ENCODE assay signal across 8 cellular contexts in the genomic region with DNA sequence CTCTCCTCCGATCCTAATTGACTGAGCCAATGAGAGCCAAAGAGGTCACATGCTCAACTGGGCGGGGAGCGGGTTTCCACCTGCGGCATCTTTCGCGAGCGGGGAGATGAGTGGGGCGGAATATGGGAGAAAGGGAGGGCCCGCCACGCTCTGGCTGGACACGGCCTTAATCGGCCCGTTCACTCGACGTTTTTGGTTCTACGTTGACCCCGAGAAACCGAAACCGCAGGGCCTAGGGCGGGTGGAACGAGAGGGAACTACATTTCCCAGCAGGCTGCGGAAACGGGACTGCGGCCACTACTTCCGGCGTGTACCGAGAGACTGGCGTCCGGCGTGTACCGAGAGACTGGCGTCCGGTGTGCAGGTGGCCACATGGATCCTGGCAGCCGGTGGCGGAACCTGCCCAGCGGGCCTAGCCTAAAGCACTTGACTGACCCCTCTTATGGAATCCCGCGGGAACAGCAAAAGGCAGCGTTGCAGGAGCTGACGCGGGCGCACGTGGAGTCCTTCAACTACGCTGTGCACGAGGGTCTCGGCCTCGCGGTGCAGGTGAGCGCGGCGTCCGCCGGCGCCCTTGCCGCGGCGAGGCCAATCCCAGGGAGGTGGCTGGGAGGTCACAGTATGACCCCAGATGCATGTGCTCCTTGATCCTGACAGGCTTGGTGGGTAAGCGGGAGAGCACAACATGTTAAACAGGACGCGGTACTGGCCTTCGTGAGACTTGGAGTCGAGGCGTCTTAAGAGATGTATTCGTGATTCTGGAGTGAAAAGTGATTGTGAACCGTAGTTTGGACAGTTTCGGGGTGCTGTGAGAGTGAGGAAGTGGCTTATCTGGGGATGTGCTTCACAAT. TPM values are rescaled to one million over a fixed set of nuclear protein-coding genes. Genes with fewer than 3 reads are reported as not detected.
DNase-seq lines count a peak whose midpoint lies in the region; ATAC-seq and TF ChIP-seq lines count a peak whose summit lies in the region.

Gene POLR1B, plus strand, starts transcription at position 343 of the 851 bp plus-strand sequence. Its CDS starts 30 bp downstream, at position 373.

- H3K27me3 ChIP-seq in IMR-90 (ENCODE audit: control insufficient read depth, insufficient read depth, low read length) (no peaks in the 10 kb centered on the region), PC-3 (ENCODE audit: low read length) (no peaks in the 10 kb centered on the region), esophagus squamous epithelium (no peaks in the 10 kb centered on the region), muscle layer of duodenum (ENCODE audit: low read depth, low read length) (no peaks in the 10 kb centered on the region)

- H3K36me3 ChIP-seq in IMR-90 (ENCODE audit: control insufficient read depth, insufficient read depth, low read length) = no peaks in the 10 kb centered on the region
- peaks cover 12% of the 10 kb centered on the region for H3K36me3 ChIP-seq in PC-3 (ENCODE audit: low read depth, low read length)
- H3K36me3 ChIP-seq in esophagus squamous epithelium = peaks cover 0 to 17% (median 0%) of the 10 kb centered on the region in 3 donors
- H3K36me3 ChIP-seq in muscle layer of duodenum (ENCODE audit: control insufficient read depth in 1 of 2, insufficient read depth in 2 of 2, low read length in 2 of 2) = peaks cover 9 to 11% of the 10 kb centered on the region in 2 donors

- H3K9ac ChIP-seq in IMR-90 (ENCODE audit: low read depth, low read length) (peak within 1 kb of the TSS; percentile 71), PC-3 (ENCODE audit: low read length) (peak within 1 kb of the TSS; percentile 89)

- H3K18ac ChIP-seq in IMR-90 (ENCODE audit: low read depth, low read length) = peak within 1 kb of the TSS; percentile 70

- POLR2A ChIA-PET in IMR-90 (lab: Charles Lee; ENCODE audit: unreplicated experiment) (no interaction called here), PC-3 (lab: Charles Lee; ENCODE audit: unreplicated experiment) (no interaction called here)

- H3K9me1 ChIP-seq in IMR-90 (ENCODE audit: insufficient read depth, low read length) = 0 out of 2 replicates have a peak, but pooled peaks cover 2% of the 10 kb centered on the region

- peak; percentile 72 for ATAC-seq in GM21576 (IDR thresholded peaks at IDR 0.05; ENCODE audit: unreplicated experiment)
- peak; percentile 87 for ATAC-seq in IMR-90 (ENCODE audit: low read depth)
- peak; percentile 88 for ATAC-seq in PC-3

- peak; percentile 94 for DNase-seq in DMS53 treated with DMSO at 0.1 percent for 48 hours (lab: John Stamatoyannopoulos, UW; ENCODE audit: unreplicated experiment)
- peak; percentile 78 for DNase-seq in IMR-90
- DNase-seq in PC-3 = peak; percentile 89
- DNase-seq in activated T-cell treated with anti-CD3 and anti-CD28 coated beads, Interleukin-2, amount 50 U/mL, for 48 hours = peak; percentile 89
- peak; percentile 68 for DNase-seq in esophagus squamous epithelium (lab: John Stamatoyannopoulos, UW)
- DNase-seq in stimulated activated CD8-positive, alpha-beta memory T cell treated with anti-CD3 and anti-CD28 coated beads, Interleukin-7, amount 100 ng/mL, for 4 hours (ENCODE audit: low read depth in 2 of 2) = peak; percentile 67 to 68

- in situ Hi-C loops in IMR-90 (cut with MboI; ENCODE audit: low sequenced_read_pairs) = no loop called here

- H3K4me1 ChIP-seq in IMR-90 (ENCODE audit: control insufficient read depth, insufficient read depth, low read length) (no peaks in the 10 kb centered on the region), PC-3 (ENCODE audit: insufficient read depth, low read length) (peaks cover 16% of the 10 kb centered on the region), esophagus squamous epithelium (peaks cover 16 to 36% (median 23%) of the 10 kb centered on the region in 3 donors), muscle layer of duodenum (ENCODE audit: control insufficient read depth in 1 of 2, insufficient read depth in 2 of 2, low read length in 2 of 2) (peaks cover 0 to 11% of the 10 kb centered on the region in 2 donors)

- TF ChIP-seq CTCF in IMR-90 (conservative IDR thresholded peaks at IDR 0.05; ENCODE audit: low read depth, low read length) (no peak), PC-3 (conservative IDR thresholded peaks at IDR 0.05; ENCODE audit: low read depth, low read length) (no peak), esophagus squamous epithelium (IDR thresholded peaks at IDR 0.05) (peak in 1 of 6 experiments; percentile 21)

- H3K27ac ChIP-seq in IMR-90 (ENCODE audit: insufficient read depth, low read length) (peak within 1 kb of the TSS; percentile 80), PC-3 (ENCODE audit: low read length) (peak within 1 kb of the TSS; percentile 79), esophagus squamous epithelium (peak within 1 kb of the TSS; percentile 86 to 95 (median 94)), muscle layer of duodenum (ENCODE audit: low read length) (peak within 1 kb of the TSS; percentile 94)

- H3K9me3 ChIP-seq in IMR-90 (ENCODE audit: control insufficient read depth, insufficient read depth, low read length) (no peaks in the 10 kb centered on the region), PC-3 (ENCODE audit: low read length) (no peaks in the 10 kb centered on the region), esophagus squamous epithelium (no peaks in the 10 kb centered on the region), muscle layer of duodenum (ENCODE audit: control insufficient read depth in 1 of 2, low read length in 2 of 2) (no peaks in the 10 kb centered on the region)

- H3K4ac ChIP-seq in IMR-90 (ENCODE audit: low read depth, low read length) = peak within 1 kb of the TSS; percentile 77

- H4K20me1 ChIP-seq in IMR-90 (ENCODE audit: insufficient read depth, low read length) (no peaks in the 10 kb centered on the region), PC-3 (ENCODE audit: low read length) (peaks cover 16% of the 10 kb centered on the region)

- peak within 1 kb of the TSS; percentile 87 for H3K23ac ChIP-seq in IMR-90 (ENCODE audit: low read depth, low read length)

- H2AFZ ChIP-seq in IMR-90 (replicated peaks; ENCODE audit: low read length, poor library complexity) (peak within 1 kb of the TSS; percentile 99), PC-3 (ENCODE audit: low read length) (peak within 1 kb of the TSS; percentile 99)

- peak within 1 kb of the TSS; percentile 82 for H2BK5ac ChIP-seq in IMR-90 (ENCODE audit: low read depth, low read length, poor library complexity, severe bottlenecking)

- no peak for TF ChIP-seq RAD21 in IMR-90 (IDR thresholded peaks at IDR 0.05; ENCODE audit: low read length)

- peak within 1 kb of the TSS; percentile 76 for H3K4me3 ChIP-seq in IMR-90 (ENCODE audit: insufficient read depth, low read depth, low read length)
- peak within 1 kb of the TSS; percentile 84 for H3K4me3 ChIP-seq in PC-3 (ENCODE audit: low read length)
- H3K4me3 ChIP-seq in esophagus squamous epithelium = peak within 1 kb of the TSS; percentile 58 to 93 (median 77)
- H3K4me3 ChIP-seq in muscle layer of duodenum (ENCODE audit: low read depth in 1 of 2, low read length in 2 of 2) = peak within 1 kb of the TSS; percentile 98 to 100

- CTCF ChIA-PET in IMR-90 (lab: Yijun Ruan, JAX) (no interaction called here), PC-3 (lab: Charles Lee) (no interaction called here)

- H3K9me2 ChIP-seq in PC-3 (replicated peaks; ENCODE audit: low read length) = no peaks in the 10 kb centered on the region

- BruUV-seq in IMR-90 (replicated peaks; lab: Mats Ljungman, UMichigan) (no TSS peak), PC-3 (replicated peaks; lab: Mats Ljungman, UMichigan) (TSS peak; percentile 47)

- H2AK5ac ChIP-seq in IMR-90 (ENCODE audit: low read depth, low read length) = peak within 1 kb of the TSS; percentile 46

- peak within 1 kb of the TSS; percentile 95 to 96 for H4K8ac ChIP-seq in IMR-90 (ENCODE audit: low read depth in 2 of 2, low read length in 2 of 2)

- H3K4me2 ChIP-seq in IMR-90 (ENCODE audit: low read depth, low read length) (peak within 1 kb of the TSS; percentile 96), PC-3 (ENCODE audit: low read length) (peak within 1 kb of the TSS; percentile 85)

- peak within 1 kb of the TSS; percentile 75 for H3K56ac ChIP-seq in IMR-90 (ENCODE audit: extremely low read depth, insufficient read depth, low read length)

- peaks cover 50% of the 10 kb centered on the region for H3K79me2 ChIP-seq in PC-3 (ENCODE audit: low read length)

- H4K91ac ChIP-seq in IMR-90 (ENCODE audit: insufficient read depth, low read depth, low read length) = peak within 1 kb of the TSS; percentile 92

- H3K79me1 ChIP-seq in IMR-90 (ENCODE audit: low read depth in 1 of 2, low read length in 2 of 2) = peaks cover 13 to 35% of the 10 kb centered on the region in 2 experiments

- TF ChIP-seq POLR2A in IMR-90 (IDR thresholded peaks at IDR 0.05; ENCODE audit: low read depth, low read length) (no peak), esophagus squamous epithelium (IDR thresholded peaks at IDR 0.05) (no peak)

- peak within 1 kb of the TSS; percentile 66 for H3K14ac ChIP-seq in IMR-90 (replicated peaks; ENCODE audit: low read depth, low read length)

- peak within 1 kb of the TSS; percentile 85 for H4K5ac ChIP-seq in IMR-90 (ENCODE audit: low read depth, low read length)

- H2AK9ac ChIP-seq in IMR-90 (replicated peaks; ENCODE audit: low read depth, low read length, poor library complexity) = peak within 1 kb of the TSS; percentile 76

- WGBS in IMR-90 (ENCODE audit: extremely low coverage in 2 of 2, insufficient read length in 1 of 2), 2 experiments = 2% methylated on average over 41 of the region's 66 CpGs; no CpG with 5 or more reads in 1 of the 2 experiments
- WGBS in esophagus squamous epithelium, 2 donors = 0 to 2% methylated on average over 24 to 29 of the region's 66 CpGs

- no peaks in the 10 kb centered on the region for H3F3A ChIP-seq in PC-3 (ENCODE audit: low read length, unreplicated experiment)

- peak within 1 kb of the TSS; percentile 82 for H2BK20ac ChIP-seq in IMR-90 (ENCODE audit: low read depth, low read length)

- H2BK120ac ChIP-seq in IMR-90 (ENCODE audit: low read depth, low read length) = peak within 1 kb of the TSS; percentile 96

- intact Hi-C loops in IMR-90 (cut with micrococcal nuclease) = loop anchor here (2.0 to 5.0 kb wide), 2 partner anchors 62 to 285 kb away; partner anchors contain the start of gene ZC3H8
- intact Hi-C loops in PC-3 (cut with micrococcal nuclease) = loop anchor here (1.0 kb wide), 1 partner anchor 61 kb away; no protein-coding TSS in a partner anchor
- intact Hi-C loops in esophagus squamous epithelium (cut with DNase I) = no loop called here

- dilution Hi-C loops in IMR-90 (cut with HindIII; ENCODE audit: low sequenced_read_pairs, unreplicated experiment) = no loop called here

- peak within 1 kb of the TSS; percentile 22; the same call in 1 of the 3 replicates for H2BK15ac ChIP-seq in IMR-90 (ENCODE audit: low read depth, low read length)

TF ChIP-seq in IMR-90, 13 proteins besides CTCF, POLR2A, EP300 and RAD21 (continues in another document):
- TF ChIP-seq MAZ (IDR thresholded peaks at IDR 0.05; ENCODE audit: borderline replicate concordance, low read depth, low read length) = peak; percentile 64; the same call in 1 of the 2 replicates

RNA-seq across cellular contexts. Expression of gene POLR1B, which starts in this region (rescaled TPM):
- total RNA-seq in IMR-90 (2012; rRNA removed) (22.8 and 24.6 TPM in 2 replicates), PC-3 (2014; rRNA removed) (31.6 and 31.7 TPM in 2 replicates), esophagus squamous epithelium (10 to 100 TPM; 16.7 to 31.3 (median 21.1) TPM)
- polyA plus RNA-seq in IMR-90 (2012; rRNA removed) = 10.5 and 10.9 TPM in 2 replicates
- polyA plus RNA-seq in IMR-90 (2012; cell fraction: cytosol; rRNA removed) = 6.0 and 6.1 TPM in 2 replicates
- polyA plus RNA-seq in IMR-90 (2012; cell fraction: nucleus; rRNA removed; ENCODE audit: low replicate concordance) = 7.3 and 8.5 TPM in 2 replicates

Comparison
In these comparisons a context has a peak if more than half of its experiments do, and no peak if none do; other contexts are left out.
1. Peak in every context shown above with its lines: DNase-seq, ATAC-seq, H3K4me3 ChIP-seq and H3K27ac ChIP-seq.